ENCODE assay signal across 28 cellular contexts in genomic region chr2:109521233-109521632, GRCh38.
"Had no signal": no experiment of that assay in that cellular context is flagged by ENCODE, and none has a peak within 500 bp of the region (broad histone marks: within the 10 kb centered on the region; RNA-seq: fewer than 3 reads in every experiment).

No MANE protein-coding gene starts in this region.

- H3K4me3 ChIP-seq: ascending aorta, heart right ventricle, left ventricle myocardium inferior, lung, smooth muscle cell, stomach, suprapubic skin, tibial artery, upper lobe of right lung had no signal

- H3K4me1 ChIP-seq: ascending aorta, heart right ventricle, left ventricle myocardium inferior, stomach, tibial artery, upper lobe of right lung had no signal

- DNase-seq: activated CD4-positive, alpha-beta memory T cell treated with anti-CD3 and anti-CD28 coated beads for 36 hours; activated CD4-positive, alpha-beta T cell treated with anti-CD3 and anti-CD28 coated beads for 48 hours; activated CD8-positive, alpha-beta memory T cell treated with anti-CD3 and anti-CD28 coated beads, Interleukin-2, amount 50 U/mL, for 4 hours; activated effector memory CD4-positive, alpha-beta T cell treated with anti-CD3 and anti-CD28 coated beads, Interleukin-2, amount 50 U/mL, for 16 hours; activated naive CD4-positive, alpha-beta T cell treated with anti-CD3 and anti-CD28 coated beads for 36 hours; activated T-cell treated with anti-CD3 and anti-CD28 coated beads, Interleukin-2, amount 50 U/mL, for 1 hour; brain microvascular endothelial cell; caudate nucleus; foreskin fibroblast; heart right ventricle; left ventricle myocardium inferior; mesendoderm; retina; stimulated activated CD4-positive, alpha-beta T cell treated with anti-CD3 and anti-CD28 coated beads, Interleukin-15, amount 100 ng/mL, for 24 hours; stimulated activated CD4-positive, alpha-beta T cell treated with anti-CD3 and anti-CD28 coated beads, Interleukin-2, amount 100 ng/mL, for 24 hours; stimulated activated naive B cell treated with anti-CD40 and anti-IgM and Interleukin-4, amounts not matched to agents 10 μg/mL and 1 μg/mL and 100 μg/mL, for 72 hours; stomach; T-helper 9 cell; upper lobe of right lung; WERI-Rb-1 had no signal

- H3K36me3 ChIP-seq: ascending aorta, brain microvascular endothelial cell, heart right ventricle, left ventricle myocardium inferior, stomach, suprapubic skin, tibial artery, upper lobe of right lung, WERI-Rb-1 had no signal

- H3K9me3 ChIP-seq: ascending aorta, heart right ventricle, left ventricle myocardium inferior, stomach, suprapubic skin, tibial artery, upper lobe of right lung had no signal

- H3K27ac ChIP-seq: ascending aorta, brain microvascular endothelial cell, heart right ventricle, left ventricle myocardium inferior, stomach, suprapubic skin, tibial artery, upper lobe of right lung, WERI-Rb-1 had no signal

- H3K27me3 ChIP-seq: ascending aorta, brain microvascular endothelial cell, heart right ventricle, stomach, suprapubic skin, tibial artery, upper lobe of right lung had no signal

- H3K4me2 ChIP-seq: smooth muscle cell had no signal

- ATAC-seq: activated CD4-positive, CD25-positive, alpha-beta regulatory T cell treated with anti-CD3 and anti-CD28 coated beads, Interleukin-2, amount 50 U/mL, for 24 hours; natural killer cell treated with Interleukin-12 subunit alpha and Interleukin-12 subunit beta and Interleukin-15 and Interleukin-18, amount 100 ng/mL, for 72 hours; sciatic nerve; stimulated activated naive B cell treated with anti-CD40 and anti-IgM and Interleukin-4, amounts not matched to agents 10 μg/mL and 1 μg/mL and 100 μg/mL, for 72 hours; upper lobe of right lung had no signal
